1 cellular context compared by ENCODE assay signal in genomic region chr1:8871965-8872399, GRCh38.
TF ChIP-seq lines count a peak whose summit lies in the region.

No MANE protein-coding gene starts in this region.

TF ChIP-seq in A549, 52 proteins besides CTCF, POLR2A, EP300 and RAD21 (continued from another document):
- TF ChIP-seq, protein P1, sequence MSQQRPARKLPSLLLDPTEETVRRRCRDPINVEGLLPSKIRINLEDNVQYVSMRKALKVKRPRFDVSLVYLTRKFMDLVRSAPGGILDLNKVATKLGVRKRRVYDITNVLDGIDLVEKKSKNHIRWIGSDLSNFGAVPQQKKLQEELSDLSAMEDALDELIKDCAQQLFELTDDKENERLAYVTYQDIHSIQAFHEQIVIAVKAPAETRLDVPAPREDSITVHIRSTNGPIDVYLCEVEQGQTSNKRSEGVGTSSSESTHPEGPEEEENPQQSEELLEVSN (IDR thresholded peaks at IDR 0.05; ENCODE audit: borderline replicate concordance, low read depth): no peak
- TF ChIP-seq FOSL2 (IDR thresholded peaks at IDR 0.05): no peak
- no peak for TF ChIP-seq FOSL2 (CRISPR knock-in tag; IDR thresholded peaks at IDR 0.05)
- no peak for TF ChIP-seq GATA3 (IDR thresholded peaks at IDR 0.05; ENCODE audit: borderline replicate concordance)
